ENCODE assay signal across 13 cellular contexts in the genomic region with DNA sequence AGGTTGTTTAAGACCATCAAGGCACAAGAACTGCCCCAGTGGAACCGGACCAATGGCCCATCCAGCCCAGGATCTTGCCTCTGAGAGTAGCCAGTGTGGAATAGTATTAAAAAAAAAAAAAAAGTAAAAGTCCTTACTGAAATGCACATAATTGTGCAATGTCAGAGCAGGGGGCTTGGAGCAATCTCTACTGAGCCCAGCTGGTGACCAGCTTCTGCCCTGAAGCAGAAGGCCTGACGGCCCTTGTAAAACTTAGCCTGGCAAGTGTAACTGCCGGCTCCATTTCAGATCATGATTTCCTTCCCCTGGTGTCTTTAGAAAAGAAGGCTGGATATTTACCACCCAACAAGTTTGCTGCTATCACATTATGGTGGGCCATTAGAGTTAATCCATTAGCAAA.
DNase-seq lines count a peak whose midpoint lies in the region; ATAC-seq and TF ChIP-seq lines count a peak whose summit lies in the region.
"Had no signal": no experiment of that assay in that cellular context is flagged by ENCODE, and none has a peak within 500 bp of the region (broad histone marks: within the 10 kb centered on the region; RNA-seq: fewer than 3 reads in every experiment).

No MANE protein-coding gene starts in this region.

- no peaks in the 10 kb centered on the region for H3K9me2 ChIP-seq in hepatocyte (replicated peaks; ENCODE audit: insufficient read depth)

- no peak overlapping the region for H3K4me2 ChIP-seq in hepatocyte
- H3K4me2 ChIP-seq: BLaER1 treated with 17β-estradiol and CSF1 and Interleukin-3, amounts not matched to agents 10 nM and 100 nM had no signal

- peak; percentile 76 for ATAC-seq in Right ventricle myocardium superior (ENCODE audit: poor library complexity)
- peak; percentile 23 to 27 for ATAC-seq in left cardiac atrium
- ATAC-seq in HG03439 (IDR thresholded peaks at IDR 0.05; ENCODE audit: unreplicated experiment): no peak

- no peaks in the 10 kb centered on the region for H3K4me1 ChIP-seq in right atrium auricular region
- H3K4me1 ChIP-seq in hepatocyte (ENCODE audit: insufficient read depth): peaks cover 4% of the 10 kb centered on the region
- H3K4me1 ChIP-seq: BLaER1 treated with 17β-estradiol and CSF1 and Interleukin-3, amounts not matched to agents 10 nM and 100 nM; HAP-1 had no signal

- TF ChIP-seq CTCF in right atrium auricular region (IDR thresholded peaks at IDR 0.05) (no peak), hepatocyte (IDR thresholded peaks at IDR 0.05; ENCODE audit: poor library complexity) (no peak)

- H2AFZ ChIP-seq in hepatocyte: no peak overlapping the region

- H3K36me3 ChIP-seq in right atrium auricular region (no peaks in the 10 kb centered on the region), hepatocyte (replicated peaks; ENCODE audit: insufficient read depth, low read depth) (no peaks in the 10 kb centered on the region)
- H3K36me3 ChIP-seq: BLaER1 treated with 17β-estradiol and CSF1 and Interleukin-3, amounts not matched to agents 10 nM and 100 nM; HAP-1 had no signal

- H3K79me2 ChIP-seq in hepatocyte: no peaks in the 10 kb centered on the region

- intact Hi-C loops in Right ventricle myocardium superior (cut with DNase I) (no loop called here), left cardiac atrium (cut with DNase I) (no loop called here)

- H3K4me3 ChIP-seq in right atrium auricular region (no peak overlapping the region), hepatocyte (no peak overlapping the region)
- H3K4me3 ChIP-seq: BLaER1 treated with 17β-estradiol and CSF1 and Interleukin-3, amounts not matched to agents 10 nM and 100 nM; HAP-1 had no signal

- 39% methylated on average over 3 of the region's 3 CpGs for WGBS in hepatocyte (ENCODE audit: low lambda C conversion rate, missing lambda C conversion rate)

- H3K27ac ChIP-seq in right atrium auricular region: no peak overlapping the region
- no peak overlapping the region for H3K27ac ChIP-seq in hepatocyte
- H3K27ac ChIP-seq: BLaER1 treated with 17β-estradiol and CSF1 and Interleukin-3, amounts not matched to agents 10 nM and 100 nM; HL-60 had no signal

- no peaks in the 10 kb centered on the region for H3K9me3 ChIP-seq in right atrium auricular region
- no peaks in the 10 kb centered on the region for H3K9me3 ChIP-seq in hepatocyte (ENCODE audit: low read depth)
- H3K9me3 ChIP-seq: BLaER1 treated with 17β-estradiol and CSF1 and Interleukin-3, amounts not matched to agents 10 nM and 100 nM; HAP-1 had no signal

- no peaks in the 10 kb centered on the region for H3K27me3 ChIP-seq in right atrium auricular region
- no peaks in the 10 kb centered on the region for H3K27me3 ChIP-seq in hepatocyte
- H3K27me3 ChIP-seq: BLaER1 treated with 17β-estradiol and CSF1 and Interleukin-3, amounts not matched to agents 10 nM and 100 nM had no signal

- DNase-seq in Right ventricle myocardium superior: no peak
- DNase-seq in right atrium auricular region (ENCODE audit: low spot score): no peak
- peak; percentile 23 for DNase-seq in left cardiac atrium
- DNase-seq in hepatocyte (ENCODE audit: low spot score): peak; percentile 13
- no peak for DNase-seq in NCI-H510A treated with DMSO at 0.1 percent for 48 hours (lab: John Stamatoyannopoulos, UW)
- DNase-seq: CD4-positive, CD25-positive, alpha-beta regulatory T cell; CD8-positive, alpha-beta memory T cell; COR-L47; DMS 273 treated with DMSO at 0.1 percent for 48 hours had no signal

- H4K20me1 ChIP-seq in hepatocyte (ENCODE audit: insufficient read depth, poor library complexity, severe bottlenecking): no peaks in the 10 kb centered on the region
- H4K20me1 ChIP-seq: BLaER1 treated with 17β-estradiol and CSF1 and Interleukin-3, amounts not matched to agents 10 nM and 100 nM had no signal

Comparison
In these comparisons a context has a peak if more than half of its experiments do, and no peak if none do; other contexts are left out.
1. DNase-seq: peak in left cardiac atrium (single experiment) and hepatocyte (single experiment); none in Right ventricle myocardium superior (single experiment), right atrium auricular region (single experiment) and NCI-H510A treated with DMSO at 0.1 percent for 48 hours (single experiment).